Comparison of ENCODE assay signal across 1 cellular context in genomic region chr10:74114041-74114448, GRCh38.
TF ChIP-seq lines count a peak whose summit lies in the region.

No MANE protein-coding gene starts in this region.

TF ChIP-seq in K562, 482 proteins besides CTCF, POLR2A, EP300 and RAD21 (continued from another document):
- TF ChIP-seq, protein P1, sequence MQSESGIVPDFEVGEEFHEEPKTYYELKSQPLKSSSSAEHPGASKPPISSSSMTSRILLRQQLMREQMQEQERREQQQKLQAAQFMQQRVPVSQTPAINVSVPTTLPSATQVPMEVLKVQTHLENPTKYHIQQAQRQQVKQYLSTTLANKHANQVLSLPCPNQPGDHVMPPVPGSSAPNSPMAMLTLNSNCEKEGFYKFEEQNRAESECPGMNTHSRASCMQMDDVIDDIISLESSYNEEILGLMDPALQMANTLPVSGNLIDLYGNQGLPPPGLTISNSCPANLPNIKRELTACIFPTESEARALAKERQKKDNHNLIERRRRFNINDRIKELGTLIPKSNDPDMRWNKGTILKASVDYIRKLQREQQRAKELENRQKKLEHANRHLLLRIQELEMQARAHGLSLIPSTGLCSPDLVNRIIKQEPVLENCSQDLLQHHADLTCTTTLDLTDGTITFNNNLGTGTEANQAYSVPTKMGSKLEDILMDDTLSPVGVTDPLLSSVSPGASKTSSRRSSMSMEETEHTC (IDR thresholded peaks at IDR 0.05): no peak
